28 cellular contexts compared by ENCODE assay signal in the genomic region with DNA sequence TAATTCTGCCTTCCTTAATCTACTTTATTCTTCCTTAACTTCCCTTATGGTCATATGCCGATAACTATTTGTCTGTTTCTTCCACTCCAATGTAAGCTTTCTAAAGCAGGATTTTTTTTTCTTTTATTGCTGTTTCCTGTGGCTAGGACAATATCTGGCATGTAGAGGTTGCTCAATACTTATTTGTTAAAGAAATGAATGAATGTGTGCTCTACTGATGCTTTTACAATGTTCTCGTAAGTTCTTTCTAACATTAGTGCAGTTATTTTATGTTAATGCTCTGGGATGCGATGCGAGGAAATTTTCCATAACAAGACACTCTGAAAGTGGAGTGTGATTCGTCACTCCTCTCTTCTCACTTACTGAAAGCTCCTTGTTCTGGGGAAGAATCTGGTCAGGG.
DNase-seq lines count a peak whose midpoint lies in the region; ATAC-seq, FAIRE-seq and TF ChIP-seq lines count a peak whose summit lies in the region.
"Had no signal": no experiment of that assay in that cellular context is flagged by ENCODE, and none has a peak within 500 bp of the region (broad histone marks: within the 10 kb centered on the region; RNA-seq: fewer than 3 reads in every experiment).

No MANE protein-coding gene starts in this region.

- FAIRE-seq in astrocyte (lab: Jason Lieb, UNC), result peak; percentile 86

- no peak overlapping the region for H4K91ac ChIP-seq in H9 (ENCODE audit: insufficient read length, low read depth, low read length)

- H2BK120ac ChIP-seq in H9 (ENCODE audit: low read depth, low read length, poor library complexity, severe bottlenecking), result no peak overlapping the region

- peaks cover 26% of the 10 kb centered on the region for H3K4me1 Mint-ChIP-seq in astrocyte (ENCODE audit: low read depth, unreplicated experiment)
- H3K4me1 Mint-ChIP-seq in H9, result no peaks in the 10 kb centered on the region
- H3K4me1 Mint-ChIP-seq: GM23338 had no signal

- no peak overlapping the region for H3T11ph ChIP-seq in H9 (ENCODE audit: low read length)

- no TSS peak for BruUV-seq in A673 (replicated peaks; lab: Mats Ljungman, UMichigan)

- H3K27me3 Mint-ChIP-seq in astrocyte (ENCODE audit: low read depth, unreplicated experiment) (no peaks in the 10 kb centered on the region), H9 (ENCODE audit: low read depth) (no peaks in the 10 kb centered on the region; the same call in 1 of the 2 replicates)
- H3K27me3 Mint-ChIP-seq: CD4-positive, alpha-beta T cell had no signal

- H2BK20ac ChIP-seq in H9 (ENCODE audit: low read depth, low read length, poor library complexity, severe bottlenecking), result no peak overlapping the region

- no peaks in the 10 kb centered on the region for H3K36me3 Mint-ChIP-seq in astrocyte (ENCODE audit: low read depth, unreplicated experiment)
- no peaks in the 10 kb centered on the region for H3K36me3 Mint-ChIP-seq in H9 (ENCODE audit: insufficient read depth in 1 of 3, low read depth in 3 of 3)

- H3K18ac ChIP-seq in H9 (ENCODE audit: insufficient read length, low read depth, low read length), result no peak overlapping the region

- H3K27me3 ChIP-seq in A673 (replicated peaks; ENCODE audit: insufficient read depth, low read depth, low read length, poor library complexity) (no peaks in the 10 kb centered on the region), astrocyte (ENCODE audit: insufficient read depth, low read length) (no peaks in the 10 kb centered on the region), H9 (ENCODE audit: insufficient read depth, low read length) (no peaks in the 10 kb centered on the region)
- H3K27me3 ChIP-seq: BLaER1 treated with 17β-estradiol and CSF1 and Interleukin-3, amounts not matched to agents 10 nM and 100 nM had no signal

- TF ChIP-seq CTCF in A673 (conservative IDR thresholded peaks at IDR 0.05; ENCODE audit: low read depth, low read length), result no peak
- TF ChIP-seq CTCF in astrocyte (IDR thresholded peaks at IDR 0.05; ENCODE audit: insufficient read depth, low read depth, low read length), result no peak
- TF ChIP-seq CTCF in H9 (conservative IDR thresholded peaks at IDR 0.05), result no peak

- H3K27ac ChIP-seq in A673 (ENCODE audit: low read depth, low read length, poor library complexity, severe bottlenecking) (peak overlapping the region; percentile 75), astrocyte (ENCODE audit: low read depth, low read length) (no peak overlapping the region), H9 (ENCODE audit: insufficient read length, low read depth, low read length) (no peak overlapping the region)
- H3K27ac ChIP-seq: BLaER1 treated with 17β-estradiol and CSF1 and Interleukin-3, amounts not matched to agents 10 nM and 100 nM; RWPE1 had no signal

- no peaks in the 10 kb centered on the region for H3K36me3 ChIP-seq in A673 (ENCODE audit: insufficient read depth, low read length, poor library complexity, severe bottlenecking)
- no peaks in the 10 kb centered on the region for H3K36me3 ChIP-seq in astrocyte (ENCODE audit: insufficient read depth, low read length)
- H3K36me3 ChIP-seq: BLaER1 treated with 17β-estradiol and CSF1 and Interleukin-3, amounts not matched to agents 10 nM and 100 nM had no signal

- WGBS in H9 (ENCODE audit: extremely low coverage, insufficient read length, low lambda C conversion rate), result no CpG with 5 or more reads among the region's 5 CpGs

- H3K9me3 Mint-ChIP-seq in astrocyte (ENCODE audit: unreplicated experiment) (no peaks in the 10 kb centered on the region), H9 (no peaks in the 10 kb centered on the region)
- H3K9me3 Mint-ChIP-seq: CD4-positive, alpha-beta T cell; GM23338 had no signal

- no peak overlapping the region for H3K4me3 ChIP-seq in A673 (ENCODE audit: low read depth, low read length, poor library complexity, severe bottlenecking)
- H3K4me3 ChIP-seq in astrocyte (ENCODE audit: insufficient read depth, low read depth, low read length), result no peak overlapping the region
- H3K4me3 ChIP-seq: BLaER1 treated with 17β-estradiol and CSF1 and Interleukin-3, amounts not matched to agents 10 nM and 100 nM; GM12878; GM23338 had no signal

- no peak overlapping the region for H2BK5ac ChIP-seq in H9 (ENCODE audit: insufficient read length, low read length)

- H3K79me1 ChIP-seq in H9 (ENCODE audit: insufficient read depth, low read depth, low read length, poor library complexity, severe bottlenecking), result no peaks in the 10 kb centered on the region

- H3K9ac ChIP-seq in astrocyte (ENCODE audit: low read length), result no peak overlapping the region
- no peak overlapping the region for H3K9ac ChIP-seq in H9 (ENCODE audit: extremely low read depth, insufficient read length, low read length)
- H3K9ac ChIP-seq: BLaER1 treated with 17β-estradiol and CSF1 and Interleukin-3, amounts not matched to agents 10 nM and 100 nM had no signal

- no peak for ATAC-seq in HG03520 (IDR thresholded peaks at IDR 0.05; ENCODE audit: unreplicated experiment)
- ATAC-seq: GM12878, GM23338, Panc1 had no signal

- H3K27ac Mint-ChIP-seq in astrocyte (ENCODE audit: unreplicated experiment) (peak overlapping the region; percentile 27), H9 (no peak overlapping the region)
- H3K27ac Mint-ChIP-seq: CD4-positive, alpha-beta T cell; GM23338 had no signal

- no peak overlapping the region for H2AK5ac ChIP-seq in H9 (ENCODE audit: insufficient read length, low read length)

- no peak overlapping the region for H3K23ac ChIP-seq in H9 (ENCODE audit: insufficient read length, low read depth, low read length)

- H4K8ac ChIP-seq in H9 (replicated peaks; ENCODE audit: insufficient read length, low read depth, low read length), result no peak overlapping the region

- peaks cover 69% of the 10 kb centered on the region for H3K4me1 ChIP-seq in A673 (ENCODE audit: insufficient read depth, low read length, poor library complexity, severe bottlenecking)
- H3K4me1 ChIP-seq in astrocyte (ENCODE audit: insufficient read depth, low read length), result no peaks in the 10 kb centered on the region
- no peaks in the 10 kb centered on the region for H3K4me1 ChIP-seq in H9 (ENCODE audit: insufficient read depth, low read length)

- H2AFZ ChIP-seq in astrocyte (ENCODE audit: low read depth, low read length) (no peak overlapping the region), H9 (ENCODE audit: low read length) (no peak overlapping the region)
- H2AFZ ChIP-seq: GM23338 had no signal

- DNase-seq in A673 (ENCODE audit: low spot score), result peak; percentile 60
- no peak for DNase-seq in astrocyte (ENCODE audit: low read depth)
- DNase-seq in fibroblast of peridontal ligament (ENCODE audit: extremely low read depth), result peak; percentile 2
- DNase-seq in renal cortical epithelial cell (ENCODE audit: low read depth), result peak; percentile 51
- DNase-seq in H9, result no peak
- no peak for DNase-seq in activated CD8-positive, alpha-beta memory T cell treated with anti-CD3 and anti-CD28 coated beads for 24 hours
- DNase-seq: 8988T; CD4-positive, alpha-beta T cell; DMS 273 treated with DMSO at 0.1 percent for 48 hours; DMS79; EL; GDM1; HCEC 1CT; IMR-90; KG1; MM.1S; NCI-H1417; NCI-H1694; NCI-H2029 treated with DMSO at 0.1 percent for 48 hours; NCI-H510A; NCI-H69; SHP77 had no signal

- intact Hi-C loops in A673 (cut with micrococcal nuclease; ENCODE audit: unreplicated experiment), result no loop called here

- CTCF ChIA-PET in A673 (lab: Charles Lee), result no interaction called here

- H3K4ac ChIP-seq in H9 (ENCODE audit: low read depth, low read length), result no peak overlapping the region

- H3K4me2 ChIP-seq in astrocyte (ENCODE audit: low read length), result no peak overlapping the region
- no peak overlapping the region for H3K4me2 ChIP-seq in H9 (ENCODE audit: insufficient read depth, insufficient read length, low read length)
- H3K4me2 ChIP-seq: BLaER1 treated with 17β-estradiol and CSF1 and Interleukin-3, amounts not matched to agents 10 nM and 100 nM; GM23338 had no signal

- H3K56ac ChIP-seq in H9 (ENCODE audit: insufficient read length, low read depth, low read length), result no peak overlapping the region

- no peaks in the 10 kb centered on the region for H3K23me2 ChIP-seq in H9 (ENCODE audit: insufficient read length, low read depth, low read length, poor library complexity, severe bottlenecking)

- no peaks in the 10 kb centered on the region for H3K9me3 ChIP-seq in A673 (ENCODE audit: low read depth, low read length, poor library complexity, severe bottlenecking)
- H3K9me3 ChIP-seq in astrocyte (ENCODE audit: insufficient read depth, low read depth, low read length), result no peaks in the 10 kb centered on the region
- H3K9me3 ChIP-seq in H9 (ENCODE audit: control insufficient read depth, low read depth, low read length), result no peaks in the 10 kb centered on the region
- H3K9me3 ChIP-seq: BLaER1 treated with 17β-estradiol and CSF1 and Interleukin-3, amounts not matched to agents 10 nM and 100 nM had no signal

- POLR2A ChIA-PET in A673 (lab: Charles Lee; ENCODE audit: low non-redundant PET), result interaction anchor here (0.6 kb wide), 1 partner anchor 46 kb away, joined by 4 read pairs; no protein-coding TSS in a partner anchor

- H3K14ac ChIP-seq in H9 (ENCODE audit: insufficient read depth, low read length), result no peak overlapping the region

- no peak overlapping the region for H4K5ac ChIP-seq in H9 (ENCODE audit: insufficient read length, low read depth, low read length)

- H3K4me3 Mint-ChIP-seq in astrocyte (ENCODE audit: unreplicated experiment) (no peak overlapping the region), H9 (no peak overlapping the region)
- H3K4me3 Mint-ChIP-seq: CD4-positive, alpha-beta T cell; GM23338 had no signal

- H2BK15ac ChIP-seq in H9 (ENCODE audit: low read depth, low read length), result no peak overlapping the region

- no peaks in the 10 kb centered on the region for H4K20me1 ChIP-seq in astrocyte (ENCODE audit: insufficient read depth, low read length)
- no peaks in the 10 kb centered on the region for H4K20me1 ChIP-seq in H9 (ENCODE audit: control insufficient read depth, insufficient read depth, insufficient read length)
- H4K20me1 ChIP-seq: BLaER1 treated with 17β-estradiol and CSF1 and Interleukin-3, amounts not matched to agents 10 nM and 100 nM had no signal

- no peak overlapping the region for H2BK12ac ChIP-seq in H9 (ENCODE audit: insufficient read length, low read depth, low read length)

- H3K79me2 ChIP-seq in astrocyte (ENCODE audit: insufficient read depth, low read length), result no peaks in the 10 kb centered on the region
- H3K79me2 ChIP-seq in H9 (ENCODE audit: insufficient read depth, low read length), result no peaks in the 10 kb centered on the region

Comparison
In these comparisons a context has a peak if more than half of its experiments do, and no peak if none do; other contexts are left out.
1. DNase-seq: peak in A673 (single experiment), fibroblast of peridontal ligament (single experiment) and renal cortical epithelial cell (single experiment); none in astrocyte (single experiment), H9 (single experiment) and activated CD8-positive, alpha-beta memory T cell treated with anti-CD3 and anti-CD28 coated beads for 24 hours (single experiment).